18 cellular contexts compared by ENCODE assay signal in genomic region chr9:78954286-78954685, GRCh38.
"Had no signal": no experiment of that assay in that cellular context is flagged by ENCODE, and none has a peak within 500 bp of the region (broad histone marks: within the 10 kb centered on the region; RNA-seq: fewer than 3 reads in every experiment).

No MANE protein-coding gene starts in this region.

- H3K4me3 Mint-ChIP-seq: activated B cell treated with CpG ODN at 0.5 μM for 24 hours; activated CD4-positive, alpha-beta T cell treated with anti-CD3 and anti-CD28 coated beads, Interleukin-2, amount 10 ng/mL, durations not matched to agents 24 days and 14 days; activated naive CD4-positive, alpha-beta T cell treated with anti-CD3 and anti-CD28 coated beads for 36 hours; activated T-helper 17 cell treated with anti-CD3 and anti-CD28 coated beads, Interleukin-2, amount 50 U/mL, for 72 hours; endodermal cell; neural crest cell; stimulated activated effector memory CD8-positive, alpha-beta T cell treated with anti-CD3 and anti-CD28 coated beads, Interleukin-12 subunit alpha, Interleukin-12 subunit beta, amount 100 ng/mL, for 72 hours; T-helper 17 cell had no signal

- H3K27me3 ChIP-seq: adrenal gland, brain microvascular endothelial cell, gastroesophageal sphincter, transverse colon had no signal

- H3K4me1 Mint-ChIP-seq: activated B cell treated with CpG ODN at 0.5 μM for 24 hours; activated CD4-positive, alpha-beta T cell treated with anti-CD3 and anti-CD28 coated beads, Interleukin-2, amount 10 ng/mL, durations not matched to agents 24 days and 14 days; activated T-helper 17 cell treated with anti-CD3 and anti-CD28 coated beads, Interleukin-2, amount 50 U/mL, for 72 hours; endodermal cell; neural crest cell; stimulated activated effector memory CD8-positive, alpha-beta T cell treated with anti-CD3 and anti-CD28 coated beads, Interleukin-12 subunit alpha, Interleukin-12 subunit beta, amount 100 ng/mL, for 72 hours; T-helper 17 cell had no signal

- H3K27ac ChIP-seq: adrenal gland, brain microvascular endothelial cell, gastroesophageal sphincter, parathyroid adenoma, transverse colon had no signal

- H3K27me3 Mint-ChIP-seq: activated B cell treated with CpG ODN at 0.5 μM for 24 hours; activated CD4-positive, alpha-beta T cell treated with anti-CD3 and anti-CD28 coated beads, Interleukin-2, amount 10 ng/mL, durations not matched to agents 24 days and 14 days; activated T-helper 17 cell treated with anti-CD3 and anti-CD28 coated beads, Interleukin-2, amount 50 U/mL, for 72 hours; T-helper 17 cell had no signal

- ATAC-seq: activated T-helper 17 cell treated with anti-CD3 and anti-CD28 coated beads, Interleukin-2, amount 50 U/mL, for 72 hours; gastroesophageal sphincter; left ventricle myocardium superior; stimulated activated effector memory CD8-positive, alpha-beta T cell treated with anti-CD3 and anti-CD28 coated beads, Interleukin-12 subunit alpha, Interleukin-12 subunit beta, amount 100 ng/mL, for 72 hours; T-helper 17 cell had no signal

- H3K27ac Mint-ChIP-seq: activated B cell treated with CpG ODN at 0.5 μM for 24 hours; activated CD4-positive, alpha-beta T cell treated with anti-CD3 and anti-CD28 coated beads, Interleukin-2, amount 10 ng/mL, durations not matched to agents 24 days and 14 days; activated naive CD4-positive, alpha-beta T cell treated with anti-CD3 and anti-CD28 coated beads for 36 hours; activated T-helper 17 cell treated with anti-CD3 and anti-CD28 coated beads, Interleukin-2, amount 50 U/mL, for 72 hours; endodermal cell; stimulated activated effector memory CD8-positive, alpha-beta T cell treated with anti-CD3 and anti-CD28 coated beads, Interleukin-12 subunit alpha, Interleukin-12 subunit beta, amount 100 ng/mL, for 72 hours; T-helper 17 cell had no signal

- H3K9me3 ChIP-seq: adrenal gland had no signal

- H3K4me3 ChIP-seq: adrenal gland, gastroesophageal sphincter, smooth muscle cell, transverse colon had no signal

- H3K36me3 Mint-ChIP-seq: stimulated activated effector memory CD8-positive, alpha-beta T cell treated with anti-CD3 and anti-CD28 coated beads, Interleukin-12 subunit alpha, Interleukin-12 subunit beta, amount 100 ng/mL, for 72 hours had no signal

- DNase-seq: activated B cell treated with CpG ODN at 0.5 μM for 24 hours; activated CD4-positive, alpha-beta T cell treated with anti-CD3 and anti-CD28 coated beads, Interleukin-2, amount 10 ng/mL, durations not matched to agents 24 days and 14 days; activated naive CD4-positive, alpha-beta T cell treated with anti-CD3 and anti-CD28 coated beads for 36 hours; activated T-cell treated with anti-CD3 and anti-CD28 coated beads for 4 hours; adrenal gland; brain microvascular endothelial cell; cerebellar nuclear complex; endodermal cell; left ventricle myocardium superior; mesenchymal stem cell; T-helper 17 cell; transverse colon had no signal

- H3K36me3 ChIP-seq: adrenal gland, brain microvascular endothelial cell, gastroesophageal sphincter, transverse colon had no signal

- H3K4me1 ChIP-seq: adrenal gland, gastroesophageal sphincter, parathyroid adenoma, transverse colon had no signal
